17 cellular contexts compared by ENCODE assay signal in the genomic region with DNA sequence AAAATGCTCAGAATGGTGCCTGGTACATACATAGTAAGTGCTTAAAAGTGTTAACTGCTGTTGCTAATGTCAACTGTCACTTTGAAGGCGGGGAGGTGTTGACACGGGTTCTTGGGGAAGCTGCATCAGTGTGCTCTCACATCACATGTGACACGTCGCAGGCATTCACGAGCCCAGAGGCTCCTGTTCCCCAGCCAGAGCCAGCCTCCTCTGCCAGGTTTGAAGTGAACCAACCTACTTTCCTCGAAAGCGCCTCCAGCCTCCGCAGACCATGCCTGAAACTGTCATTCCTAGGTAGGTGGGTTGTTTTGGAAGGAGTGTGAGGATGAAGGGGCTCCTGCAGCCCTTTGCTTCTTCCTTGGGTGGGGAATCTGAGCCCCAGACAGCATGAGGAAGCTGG.
"Had no signal": no experiment of that assay in that cellular context is flagged by ENCODE, and none has a peak within 500 bp of the region (broad histone marks: within the 10 kb centered on the region; RNA-seq: fewer than 3 reads in every experiment).

No MANE protein-coding gene starts in this region.

- DNase-seq: activated CD4-positive, alpha-beta T cell treated with anti-CD3 and anti-CD28 coated beads for 1 hour; activated gamma-delta T cell treated with Interleukin-2 at 50 U/mL for 16 hours; effector memory CD8-positive, alpha-beta T cell; foreskin keratinocyte; glutamatergic neuron; mesendoderm; naive thymus-derived CD8-positive, alpha-beta T cell; stimulated activated naive CD8-positive, alpha-beta T cell treated with anti-CD3 and anti-CD28 coated beads, Interleukin-15, amount 100 ng/mL, for 72 hours; upper lobe of left lung; WERI-Rb-1 had no signal

- H3K36me3 ChIP-seq: adrenal gland, pancreas, suprapubic skin had no signal

- ATAC-seq: activated naive CD4-positive, alpha-beta T cell treated with anti-CD3 and anti-CD28 coated beads, Interleukin-2, amount 50 U/mL, for 72 hours; effector memory CD8-positive, alpha-beta T cell; foreskin keratinocyte; naive thymus-derived CD8-positive, alpha-beta T cell; pancreas; stimulated activated naive CD8-positive, alpha-beta T cell treated with anti-CD3 and anti-CD28 coated beads, Interleukin-15, amount 100 ng/mL, for 72 hours had no signal

- H3K27ac ChIP-seq: adrenal gland, epithelial cell of prostate, foreskin keratinocyte, pancreas, SK-N-MC, skin epidermis, suprapubic skin, upper lobe of left lung, WERI-Rb-1 had no signal

- H3K27me3 ChIP-seq: adrenal gland, foreskin keratinocyte, pancreas, suprapubic skin, upper lobe of left lung had no signal

- H3K9me3 ChIP-seq: adrenal gland, pancreas, suprapubic skin had no signal

- H3K4me3 ChIP-seq: adrenal gland, pancreas, SK-N-MC, skin epidermis, suprapubic skin, upper lobe of left lung had no signal
